In genomic region chr16:1331712-1332617, GRCh38 we compare ENCODE assay signal across 8 cellular contexts.
A peak's percentile ranks its signal among the peaks of the same experiment; 100 is the strongest.
DNase-seq lines count a peak whose midpoint lies in the region; ATAC-seq and TF ChIP-seq lines count a peak whose summit lies in the region.

No MANE protein-coding gene starts in this region.

- TF ChIP-seq CTCF in astrocyte of the spinal cord (IDR thresholded peaks at IDR 0.05; ENCODE audit: low read depth, low read length) = no peak

- peak overlapping the region; percentile 54 for H3K9ac ChIP-seq in ES-I3 (ENCODE audit: low read depth, low read length)

- in situ Hi-C loops in astrocyte of the spinal cord (cut with HindIII; ENCODE audit: low sequenced_read_pairs) = no loop called here

- ATAC-seq in HG02678 (IDR thresholded peaks at IDR 0.05; ENCODE audit: unreplicated experiment) (peak; percentile 67), GM18870 (IDR thresholded peaks at IDR 0.05; ENCODE audit: unreplicated experiment) (no peak)

- H3K4me3 ChIP-seq in astrocyte of the spinal cord (ENCODE audit: low read depth, low read length) = no peak overlapping the region

- H3K9me3 ChIP-seq in ES-I3 (ENCODE audit: control insufficient read depth, insufficient read depth, low read length) = no peaks in the 10 kb centered on the region

- no peaks in the 10 kb centered on the region for H3K36me3 ChIP-seq in ES-I3 (ENCODE audit: insufficient read depth, low read length)

- no peaks in the 10 kb centered on the region; the same call in 1 of the 2 replicates for H3K4me1 ChIP-seq in ES-I3 (ENCODE audit: insufficient read depth, low read length)

- DNase-seq in OCI-M1 (lab: John Stamatoyannopoulos, UW) (peak; percentile 67), astrocyte of the spinal cord (ENCODE audit: low read depth, low spot score) (peak; percentile 36), iPS-NIHi11 (ENCODE audit: low spot score) (peak; percentile 85)
- peak; percentile 16 for DNase-seq in stimulated activated naive CD4-positive, alpha-beta T cell treated with Interleukin-2 at 50 U/mL for 16 hours (lab: John Stamatoyannopoulos, UW)
- DNase-seq in stimulated activated CD4-positive, alpha-beta T cell treated with anti-CD3 and anti-CD28 coated beads, Interleukin-12 subunit alpha, Interleukin-12 subunit beta, amount 100 ng/mL, for 4 hours = no peak
